In genomic region chr10:99533496-99534455, GRCh38 we compare ENCODE assay signal across 16 cellular contexts. TPM values are rescaled to one million over a fixed set of nuclear protein-coding genes. Genes with fewer than 3 reads are reported as not detected.
DNase-seq lines count a peak whose midpoint lies in the region; ATAC-seq, FAIRE-seq and TF ChIP-seq lines count a peak whose summit lies in the region.
"Had no signal": no experiment of that assay in that cellular context is flagged by ENCODE, and none has a peak within 500 bp of the region (broad histone marks: within the 10 kb centered on the region; RNA-seq: fewer than 3 reads in every experiment).

No MANE protein-coding gene starts in this region.

- peaks cover 32% of the 10 kb centered on the region for H3K4me1 Mint-ChIP-seq in endodermal cell

- H3K27ac ChIP-seq in SK-N-SH (ENCODE audit: low read depth in 2 of 2, low read length in 1 of 2) (no peak overlapping the region), HUES6 (ENCODE audit: low read depth, low read length) (no peak overlapping the region), endodermal cell (ENCODE audit: low read depth, low read length) (no peak overlapping the region), ovary (no peak overlapping the region)
- H3K27ac ChIP-seq: tibial artery had no signal

- 39% methylated on average over 32 of the region's 39 CpGs for WGBS in SK-N-SH (ENCODE audit: low lambda C conversion rate)
- WGBS in endodermal cell (ENCODE audit: insufficient coverage in 1 of 2, insufficient read length in 1 of 2), 2 experiments: 10 to 12% methylated on average over 22 to 39 of the region's 39 CpGs
- WGBS in ovary, 3 donors: 6 to 11% (median 9%) methylated on average over 39 of the region's 39 CpGs

- DNase-seq in SK-N-SH: peak; percentile 18
- peak; percentile 55 for DNase-seq in endodermal cell
- no peak for DNase-seq in ovary
- no peak for DNase-seq in kidney glomerular epithelial cell (lab: John Stamatoyannopoulos, UW)
- no peak for DNase-seq in RCC 7860 (ENCODE audit: low spot score)
- DNase-seq in globus pallidus (ENCODE audit: low spot score): no peak
- DNase-seq: aorta, foreskin melanocyte, NCI-H1105 treated with DMSO at 0.1 percent for 48 hours, NCI-H345, T1000, tibial artery had no signal

- TF ChIP-seq CTCF in SK-N-SH (IDR thresholded peaks at IDR 0.05) (no peak), endodermal cell (conservative IDR thresholded peaks at IDR 0.05) (no peak), ovary (IDR thresholded peaks at IDR 0.05) (no peak)

- H3K27me3 ChIP-seq in SK-N-SH (ENCODE audit: insufficient read depth) (peaks cover 96% of the 10 kb centered on the region), HUES6 (ENCODE audit: control insufficient read depth, insufficient read depth, low read length) (peaks cover 100% of the 10 kb centered on the region), endodermal cell (ENCODE audit: control insufficient read depth, insufficient read depth, low read length, poor library complexity, severe bottlenecking) (peaks cover 100% of the 10 kb centered on the region), ovary (no peaks in the 10 kb centered on the region)

- POLR2A ChIA-PET in SK-N-SH (lab: Yijun Ruan, JAX): no interaction called here

- no peaks in the 10 kb centered on the region for H3K36me3 Mint-ChIP-seq in endodermal cell (ENCODE audit: low read depth)
- H3K36me3 Mint-ChIP-seq: natural killer cell treated with Interleukin-12 subunit alpha and Interleukin-12 subunit beta and Interleukin-15 and Interleukin-18, amount 100 ng/mL, for 72 hours had no signal

- no peaks in the 10 kb centered on the region for H3K9me2 ChIP-seq in SK-N-SH

- no peaks in the 10 kb centered on the region for H3F3A ChIP-seq in SK-N-SH (replicated peaks; ENCODE audit: insufficient read depth)

- intact Hi-C loops in ovary (cut with DNase I): no loop called here

- H3K4me3 ChIP-seq in SK-N-SH (ENCODE audit: low read depth in 2 of 2, low read length in 1 of 2) (no peak overlapping the region), HUES6 (ENCODE audit: low read depth, low read length) (peak overlapping the region; percentile 33), endodermal cell (ENCODE audit: low read length) (no peak overlapping the region), ovary (peak overlapping the region; percentile 22)

- ATAC-seq in SK-N-SH treated with all-trans-retinoic acid at 6 μM for 48 hours: no peak

- H3K27ac Mint-ChIP-seq in endodermal cell: no peak overlapping the region
- H3K27ac Mint-ChIP-seq: natural killer cell treated with Interleukin-12 subunit alpha and Interleukin-12 subunit beta and Interleukin-15 and Interleukin-18, amount 100 ng/mL, for 72 hours had no signal

- H3K4me1 ChIP-seq in SK-N-SH (ENCODE audit: control insufficient read depth in 1 of 2, insufficient read depth in 2 of 2, low read depth in 1 of 2, low read length in 1 of 2): no peaks in the 10 kb centered on the region; a peak in 1 of 4 replicates
- peaks cover 45% of the 10 kb centered on the region for H3K4me1 ChIP-seq in HUES6 (ENCODE audit: control insufficient read depth, insufficient read depth, low read length)
- H3K4me1 ChIP-seq in endodermal cell (ENCODE audit: control insufficient read depth, insufficient read depth, low read length): peaks cover 6% of the 10 kb centered on the region
- peaks cover 3% of the 10 kb centered on the region for H3K4me1 ChIP-seq in ovary (ENCODE audit: insufficient read depth)

- no peaks in the 10 kb centered on the region for H3K79me2 ChIP-seq in SK-N-SH (ENCODE audit: insufficient read depth)

- H3K9ac ChIP-seq in SK-N-SH: no peak overlapping the region
- no peak overlapping the region for H3K9ac ChIP-seq in HUES6 (ENCODE audit: low read length)
- no peak overlapping the region for H3K9ac ChIP-seq in endodermal cell (ENCODE audit: extremely low read depth, low read length, poor library complexity, severe bottlenecking)

- H3K9me3 ChIP-seq in SK-N-SH (no peaks in the 10 kb centered on the region), HUES6 (ENCODE audit: control insufficient read depth, insufficient read depth, low read depth, low read length) (no peaks in the 10 kb centered on the region), endodermal cell (ENCODE audit: control insufficient read depth, low read length) (peaks cover 8% of the 10 kb centered on the region), ovary (no peaks in the 10 kb centered on the region)
- H3K9me3 ChIP-seq: tibial artery had no signal

- peaks cover 98% of the 10 kb centered on the region for H3K27me3 Mint-ChIP-seq in endodermal cell (ENCODE audit: insufficient read depth)

- FAIRE-seq in RCC 7860 (lab: Jason Lieb, UNC): no peak

- TF ChIP-seq RAD21 in SK-N-SH (IDR thresholded peaks at IDR 0.05; ENCODE audit: low read length): no peak

- H3K9me3 Mint-ChIP-seq in endodermal cell: peaks cover 1% of the 10 kb centered on the region
- H3K9me3 Mint-ChIP-seq: natural killer cell treated with Interleukin-12 subunit alpha and Interleukin-12 subunit beta and Interleukin-15 and Interleukin-18, amount 100 ng/mL, for 72 hours had no signal

- peak overlapping the region; percentile 43 for H3K4me3 Mint-ChIP-seq in endodermal cell

- no peak for TF ChIP-seq EP300 in SK-N-SH (IDR thresholded peaks at IDR 0.05; ENCODE audit: borderline replicate concordance in 1 of 2, low read depth in 1 of 2, low read length in 1 of 2)
- TF ChIP-seq EP300 in ovary (IDR thresholded peaks at IDR 0.05): no peak

- H2AFZ ChIP-seq in SK-N-SH (ENCODE audit: low read depth): no peak overlapping the region

- CTCF ChIA-PET in SK-N-SH (lab: Yijun Ruan, JAX): interaction anchor here (0.7 to 1.0 kb wide), 2 partner anchors 78 to 98 kb away, joined by 3 to 4 read pairs; no protein-coding TSS in a partner anchor

- TF ChIP-seq POLR2A in ovary (IDR thresholded peaks at IDR 0.05): no peak

- peaks cover 7% of the 10 kb centered on the region; the same call in 1 of the 2 replicates for H4K20me1 ChIP-seq in SK-N-SH (ENCODE audit: insufficient read depth)

- H3K36me3 ChIP-seq in SK-N-SH (replicated peaks in 1 of 2; ENCODE audit: control insufficient read depth in 1 of 2, insufficient read depth in 2 of 2, low read length in 1 of 2) (no peaks in the 10 kb centered on the region), HUES6 (ENCODE audit: control insufficient read depth, insufficient read depth, low read length) (no peaks in the 10 kb centered on the region), endodermal cell (ENCODE audit: control insufficient read depth, insufficient read depth, low read length) (no peaks in the 10 kb centered on the region), ovary (no peaks in the 10 kb centered on the region)
- H3K36me3 ChIP-seq: tibial artery had no signal

- no peak overlapping the region for H3K4me2 ChIP-seq in SK-N-SH

TF ChIP-seq in SK-N-SH, 30 proteins besides CTCF, POLR2A, EP300 and RAD21 (continues in another document):
- TF ChIP-seq YY1 (IDR thresholded peaks at IDR 0.05; ENCODE audit: low read depth) (no peak), RXRA (IDR thresholded peaks at IDR 0.05; ENCODE audit: borderline replicate concordance, low read depth) (no peak), MXI1 (IDR thresholded peaks at IDR 0.05; ENCODE audit: low read depth, low read length) (no peak), NRF1 (IDR thresholded peaks at IDR 0.05; ENCODE audit: low read depth, low read length) (no peak)

TF ChIP-seq in SK-N-SH treated with all-trans-retinoic acid at 6 μM for 48 hours, 23 proteins besides CTCF, POLR2A, EP300 and RAD21 (continues in another document):
- TF ChIP-seq PATZ1 (CRISPR knock-in tag; IDR thresholded peaks at IDR 0.05; ENCODE audit: borderline replicate concordance): no peak
- no peak for TF ChIP-seq ESRRG (CRISPR knock-in tag; IDR thresholded peaks at IDR 0.05)
- no peak for TF ChIP-seq SNAI2 (CRISPR knock-in tag; IDR thresholded peaks at IDR 0.05)
- TF ChIP-seq TSHZ2 (CRISPR knock-in tag; IDR thresholded peaks at IDR 0.05): no peak
- TF ChIP-seq ZFP3 (CRISPR knock-in tag; IDR thresholded peaks at IDR 0.05): no peak

RNA-seq across cellular contexts. Expression of gene NKX2-3, which starts 1.0 kb away (rescaled TPM):
- polyA plus RNA-seq in SK-N-SH (2012; rRNA removed): not detected in 2 replicates
- polyA plus RNA-seq in SK-N-SH (2012; cell fraction: cytosol; rRNA removed): not detected in 2 replicates
- not detected in 2 replicates for polyA plus RNA-seq in SK-N-SH (2012; cell fraction: nucleus; rRNA removed)
- total RNA-seq in endodermal cell: not detected
- not detected for polyA plus RNA-seq in endodermal cell (2013, experiment 1 of 2)
- not detected for polyA plus RNA-seq in endodermal cell (2013, experiment 2 of 2)
- under 1 TPM in 1 of 7 donors, not detected in 6; 0.18 TPM for total RNA-seq in ovary
- polyA plus RNA-seq in ovary: under 1 TPM; 0.07 to 0.12 TPM
- total RNA-seq: dermis microvascular lymphatic vessel endothelial cell; natural killer cell treated with Interleukin-12 subunit alpha and Interleukin-12 subunit beta and Interleukin-15 and Interleukin-18, amount 100 ng/mL, for 72 hours had no signal

Comparison
In these comparisons a context has a peak if more than half of its experiments do, and no peak if none do; other contexts are left out.
1. DNase-seq: peak in SK-N-SH (single experiment) and endodermal cell (single experiment); none in ovary (0 of 5), kidney glomerular epithelial cell (single experiment), RCC 7860 (single experiment) and globus pallidus (single experiment).
2. H3K4me3 ChIP-seq: peak in HUES6 (single experiment) and ovary (single experiment); none in SK-N-SH (0 of 2) and endodermal cell (single experiment).